Comparison of ENCODE assay signal across 17 cellular contexts in the genomic region with DNA sequence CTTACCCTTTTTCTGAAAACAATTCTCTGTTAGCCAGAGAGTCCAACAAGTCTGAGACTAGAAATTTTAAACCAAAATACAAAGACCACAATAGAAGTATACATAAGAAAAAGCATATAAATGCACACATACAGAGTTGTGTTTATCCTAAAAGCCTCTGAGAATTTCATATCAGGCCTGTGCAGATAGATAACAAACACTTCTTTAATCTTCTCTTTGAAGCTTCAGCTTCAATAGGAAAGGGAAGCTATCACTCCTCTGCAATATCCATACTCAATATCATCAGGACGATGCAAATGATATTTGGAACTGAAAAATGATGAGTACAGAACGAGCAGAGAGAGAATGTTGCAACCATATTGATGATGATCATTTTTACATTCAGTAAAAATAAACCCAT.
"Had no signal": no experiment of that assay in that cellular context is flagged by ENCODE, and none has a peak within 500 bp of the region (broad histone marks: within the 10 kb centered on the region; RNA-seq: fewer than 3 reads in every experiment).

No MANE protein-coding gene starts in this region.

- H3K27me3 ChIP-seq: right atrium auricular region had no signal

- H3K27ac ChIP-seq: foreskin keratinocyte, hepatocyte, right atrium auricular region, sigmoid colon, skin epidermis, stomach, thoracic aorta, transverse colon had no signal

- H3K36me3 ChIP-seq: right atrium auricular region, sigmoid colon, stomach, thoracic aorta, transverse colon had no signal

- H3K4me2 ChIP-seq: hepatocyte had no signal

- DNase-seq: foreskin keratinocyte; head of caudate nucleus; mesendoderm; naive B cell; sigmoid colon; stimulated activated CD4-positive, alpha-beta T cell treated with anti-CD3 and anti-CD28 coated beads, Interleukin-2, amount 100 ng/mL, for 24 hours; stimulated activated CD4-positive, alpha-beta T cell treated with anti-CD3 and anti-CD28 coated beads, Interleukin-4, amount 100 ng/mL, for 4 hours; stimulated activated naive CD4-positive, alpha-beta T cell; stomach; substantia nigra; transverse colon had no signal

- H3K9me3 Mint-ChIP-seq: dendritic cell treated with granulocyte-macrophage colony-stimulating factor and Interleukin-4, amounts not matched to agents 40 ng/mL and 50 ng/mL, for 4 days; naive B cell had no signal

- H3K27ac Mint-ChIP-seq: dendritic cell treated with granulocyte-macrophage colony-stimulating factor and Interleukin-4, amounts not matched to agents 40 ng/mL and 50 ng/mL, for 4 days; naive B cell had no signal

- FAIRE-seq: colon had no signal

- H3K4me3 ChIP-seq: hepatocyte, right atrium auricular region, sigmoid colon, skin epidermis, stomach, thoracic aorta, transverse colon had no signal

- H3K27me3 Mint-ChIP-seq: naive B cell had no signal

- H2AFZ ChIP-seq: hepatocyte had no signal

- H3K4me3 Mint-ChIP-seq: dendritic cell treated with granulocyte-macrophage colony-stimulating factor and Interleukin-4, amounts not matched to agents 40 ng/mL and 50 ng/mL, for 4 days; naive B cell had no signal

- H3K79me2 ChIP-seq: hepatocyte had no signal

- ATAC-seq: foreskin keratinocyte had no signal

- H3K9me3 ChIP-seq: right atrium auricular region, sigmoid colon, stomach, thoracic aorta, transverse colon had no signal

- H3K4me1 ChIP-seq: foreskin keratinocyte, right atrium auricular region, sigmoid colon, stomach, transverse colon had no signal
